ENCODE assay signal across 8 cellular contexts in genomic region chr17:40062347-40063033, GRCh38. TPM values are rescaled to one million over a fixed set of nuclear protein-coding genes. Genes with fewer than 3 reads are reported as not detected.
DNase-seq lines count a peak whose midpoint lies in the region; ATAC-seq and TF ChIP-seq lines count a peak whose summit lies in the region.

A gene with protein sequence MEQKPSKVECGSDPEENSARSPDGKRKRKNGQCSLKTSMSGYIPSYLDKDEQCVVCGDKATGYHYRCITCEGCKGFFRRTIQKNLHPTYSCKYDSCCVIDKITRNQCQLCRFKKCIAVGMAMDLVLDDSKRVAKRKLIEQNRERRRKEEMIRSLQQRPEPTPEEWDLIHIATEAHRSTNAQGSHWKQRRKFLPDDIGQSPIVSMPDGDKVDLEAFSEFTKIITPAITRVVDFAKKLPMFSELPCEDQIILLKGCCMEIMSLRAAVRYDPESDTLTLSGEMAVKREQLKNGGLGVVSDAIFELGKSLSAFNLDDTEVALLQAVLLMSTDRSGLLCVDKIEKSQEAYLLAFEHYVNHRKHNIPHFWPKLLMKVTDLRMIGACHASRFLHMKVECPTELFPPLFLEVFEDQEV (plus strand): TSS chr17:40062965. CDS start chr17:40074489, 11,524 bp downstream.

- peak; percentile 74 for ATAC-seq in GM18502 (IDR thresholded peaks at IDR 0.05; ENCODE audit: poor library complexity, unreplicated experiment)
- ATAC-seq in HG03025 (IDR thresholded peaks at IDR 0.05; ENCODE audit: low FRiP score, unreplicated experiment) = no peak

- TF ChIP-seq CTCF in right atrium auricular region (IDR thresholded peaks at IDR 0.05) = no peak

- peak within 1 kb of the TSS; percentile 88 to 100 for H3K4me3 ChIP-seq in right atrium auricular region

- H3K27ac ChIP-seq in angular gyrus (ENCODE audit: low read depth, low read length) = peak within 1 kb of the TSS; percentile 100
- H3K27ac ChIP-seq in right atrium auricular region = peak within 1 kb of the TSS; percentile 95 to 98

- no peaks in the 10 kb centered on the region for H3K27me3 ChIP-seq in right atrium auricular region

- peak; percentile 64 for DNase-seq in 8988T
- DNase-seq in HT1080 (ENCODE audit: low read depth) = no peak
- DNase-seq in T-helper 1 cell = peak; percentile 50 to 78 (median 63)
- no peak for DNase-seq in right atrium auricular region (ENCODE audit: low spot score)
- DNase-seq in posterior vena cava (ENCODE audit: low spot score) = peak; percentile 88

- H3K4me1 ChIP-seq in right atrium auricular region = peaks cover 0 to 57% of the 10 kb centered on the region in 2 donors

- H3K9me3 ChIP-seq in right atrium auricular region = no peaks in the 10 kb centered on the region

- no peaks in the 10 kb centered on the region for H3K36me3 ChIP-seq in right atrium auricular region

- intact Hi-C loops in posterior vena cava (cut with DNase I) = loop anchor here in 1 of 2 donors (10.0 kb wide), 1 partner anchor 52 kb away; no protein-coding TSS in a partner anchor

RNA-seq across cellular contexts. Expression of the gene that starts here (rescaled TPM):
- total RNA-seq in HT1080 (2014; rRNA removed; shearing (Covaris generic)) = 12.6 and 14.8 TPM in 2 replicates
- 8.7 and 9.2 TPM in 2 replicates for polyA plus RNA-seq in HT1080 (2015; cell fraction: cytosol; rRNA removed)
- polyA plus RNA-seq in HT1080 (2015; cell fraction: nucleus; rRNA removed) = 7.0 and 8.7 TPM in 2 replicates
- 10 to 100 TPM; 60.3 to 69.0 TPM for total RNA-seq in right atrium auricular region
- 10 to 100 TPM; 50.8 to 65.8 TPM for total RNA-seq in posterior vena cava

Comparison
In these comparisons a context has a peak if more than half of its experiments do, and no peak if none do; other contexts are left out.
1. DNase-seq: peak in 8988T (single experiment), T-helper 1 cell (5 of 5) and posterior vena cava (single experiment); none in HT1080 (single experiment) and right atrium auricular region (single experiment).